ENCODE assay signal across 12 cellular contexts in the genomic region with DNA sequence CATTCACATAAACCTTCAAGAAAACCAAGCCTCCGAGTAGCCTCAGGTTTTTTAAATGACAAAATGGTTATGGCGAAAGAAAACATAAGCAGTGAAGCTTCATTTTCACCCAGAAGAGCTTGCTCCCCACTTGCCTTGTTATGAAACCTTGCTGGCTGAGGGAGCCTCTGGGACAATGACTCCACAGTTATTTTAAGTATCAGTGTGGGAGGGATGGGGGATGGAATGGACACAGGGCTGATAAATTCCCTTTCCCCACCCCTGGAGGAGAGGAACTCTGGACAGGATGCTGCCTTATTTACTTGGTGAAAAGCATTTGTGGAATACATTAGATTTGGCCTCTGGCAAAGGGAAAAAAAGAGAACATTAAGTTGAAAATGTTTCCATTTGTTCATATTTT.
DNase-seq lines count a peak whose midpoint lies in the region; ATAC-seq and TF ChIP-seq lines count a peak whose summit lies in the region.
"Had no signal": no experiment of that assay in that cellular context is flagged by ENCODE, and none has a peak within 500 bp of the region (broad histone marks: within the 10 kb centered on the region; RNA-seq: fewer than 3 reads in every experiment).

No MANE protein-coding gene starts in this region.

- no peaks in the 10 kb centered on the region for H3K27me3 ChIP-seq in aorta (ENCODE audit: control insufficient read depth in 1 of 2, insufficient read depth in 2 of 2, low read length in 1 of 2)
- H3K27me3 ChIP-seq: body of pancreas, suprapubic skin had no signal

- H3K27ac ChIP-seq in mesodermal cell (ENCODE audit: low read depth, low read length, severe bottlenecking): peak overlapping the region; percentile 73
- H3K27ac ChIP-seq in aorta (ENCODE audit: low read depth in 1 of 2, low read length in 2 of 2): no peak overlapping the region
- H3K27ac ChIP-seq: body of pancreas, skin epidermis, suprapubic skin had no signal

- intact Hi-C loops in aorta (cut with DNase I): no loop called here

- DNase-seq in LHCN-M2 (ENCODE audit: low read depth) (peak; percentile 52), fibroblast of pulmonary artery (ENCODE audit: low read depth) (peak; percentile 66), aorta (no peak), NCI-H1105 (lab: John Stamatoyannopoulos, UW) (no peak), NCI-H128 (lab: John Stamatoyannopoulos, UW; ENCODE audit: unreplicated experiment) (no peak)
- DNase-seq: activated CD4-positive, alpha-beta T cell treated with anti-CD3 and anti-CD28 coated beads, Interleukin-2, amount 50 U/mL, for 4 hours had no signal

- no CpG with 5 or more reads among the region's 2 CpGs for WGBS in mesodermal cell (ENCODE audit: insufficient coverage in 2 of 2), 2 experiments
- 30 to 51% methylated on average over 2 of the region's 2 CpGs for WGBS in aorta, 2 donors

- no peaks in the 10 kb centered on the region for H3K36me3 ChIP-seq in mesodermal cell (ENCODE audit: control insufficient read depth, insufficient read depth, low read length)
- H3K36me3 ChIP-seq in aorta (ENCODE audit: control insufficient read depth in 1 of 2, insufficient read depth in 2 of 2, low read length in 1 of 2): no peaks in the 10 kb centered on the region
- H3K36me3 ChIP-seq: suprapubic skin had no signal

- no peaks in the 10 kb centered on the region for H3K9me3 ChIP-seq in mesodermal cell (ENCODE audit: control insufficient read depth, low read length)
- no peaks in the 10 kb centered on the region for H3K9me3 ChIP-seq in aorta (ENCODE audit: control insufficient read depth, low read length)
- H3K9me3 ChIP-seq: body of pancreas, suprapubic skin had no signal

- ATAC-seq in aorta (ENCODE audit: low FRiP score) (peak; percentile 64), HG02840 (IDR thresholded peaks at IDR 0.05; ENCODE audit: low FRiP score, unreplicated experiment) (no peak)
- ATAC-seq: activated T-helper 17 cell treated with anti-CD3 and anti-CD28 coated beads, Interleukin-2, amount 50 U/mL, for 72 hours; body of pancreas had no signal

- no peak for TF ChIP-seq CTCF in fibroblast of pulmonary artery (IDR thresholded peaks at IDR 0.05; ENCODE audit: low read length, missing control alignments)

- H3K4me1 ChIP-seq in mesodermal cell (ENCODE audit: control insufficient read depth, insufficient read depth, low read length, poor library complexity, severe bottlenecking): peaks cover 6% of the 10 kb centered on the region
- H3K4me1 ChIP-seq in aorta (ENCODE audit: control insufficient read depth in 1 of 2, insufficient read depth in 2 of 2, low read length in 2 of 2): no peaks in the 10 kb centered on the region
- H3K4me1 ChIP-seq: body of pancreas, suprapubic skin had no signal

- H3K4me3 ChIP-seq in fibroblast of pulmonary artery (replicated peaks; ENCODE audit: low read depth, low read length) (no peak overlapping the region), mesodermal cell (ENCODE audit: extremely low read depth, insufficient read depth, low read length, poor library complexity, severe bottlenecking) (no peak overlapping the region), aorta (ENCODE audit: low read length in 2 of 2) (no peak overlapping the region)
- H3K4me3 ChIP-seq: body of pancreas, skin epidermis, suprapubic skin had no signal

Comparison
In these comparisons a context has a peak if more than half of its experiments do, and no peak if none do; other contexts are left out.
1. DNase-seq: peak in LHCN-M2 (single experiment) and fibroblast of pulmonary artery (single experiment); none in aorta (0 of 2), NCI-H1105 (single experiment) and NCI-H128 (single experiment).